Comparison of ENCODE assay signal across 8 cellular contexts in genomic region chr15:47184405-47185221, GRCh38.
DNase-seq lines count a peak whose midpoint lies in the region; ATAC-seq, FAIRE-seq and TF ChIP-seq lines count a peak whose summit lies in the region.

No MANE protein-coding gene starts in this region.

- H3K27ac ChIP-seq in iPS-20b (ENCODE audit: low read length): no peak overlapping the region
- H3K27ac ChIP-seq in small intestine (ENCODE audit: low read depth in 1 of 2, low read length in 1 of 2): no peak overlapping the region

- H3K9me3 ChIP-seq in iPS-20b (ENCODE audit: insufficient read depth, low read depth, low read length) (no peaks in the 10 kb centered on the region), small intestine (ENCODE audit: control insufficient read depth, low read depth) (no peaks in the 10 kb centered on the region)

- no peaks in the 10 kb centered on the region for H3K4me1 Mint-ChIP-seq in activated naive CD8-positive, alpha-beta T cell treated with anti-CD3 and anti-CD28 coated beads for 36 hours

- peak overlapping the region; percentile 46; the same call in 1 of the 2 replicates for H3K9ac ChIP-seq in iPS-20b (ENCODE audit: low read depth, low read length)

- H3K9me3 Mint-ChIP-seq in activated naive CD8-positive, alpha-beta T cell treated with anti-CD3 and anti-CD28 coated beads for 36 hours: no peaks in the 10 kb centered on the region

- no peak for DNase-seq in BJ (ENCODE audit: low read depth)
- DNase-seq in activated naive CD8-positive, alpha-beta T cell treated with anti-CD3 and anti-CD28 coated beads for 36 hours: peak; percentile 0
- DNase-seq in small intestine: no peak
- DNase-seq in erythroblast (lab: John Stamatoyannopoulos, UW): no peak
- DNase-seq in NCI-H128 (lab: John Stamatoyannopoulos, UW; ENCODE audit: unreplicated experiment): no peak
- DNase-seq in activated CD4-positive, alpha-beta T cell treated with anti-CD3 and anti-CD28 coated beads, Interleukin-2, amount 50 U/mL, for 1 hour: no peak

- peak overlapping the region; percentile 28 for H3K4me3 ChIP-seq in BJ (ENCODE audit: low read depth, low read length)
- H3K4me3 ChIP-seq in iPS-20b (ENCODE audit: low read length): peak overlapping the region; percentile 74
- H3K4me3 ChIP-seq in small intestine (ENCODE audit: low read depth in 1 of 2, low read length in 2 of 2): peak overlapping the region; percentile 21 to 29

- no peak for FAIRE-seq in small intestine (lab: Jason Lieb, UNC)

- H3K36me3 ChIP-seq in BJ (ENCODE audit: control insufficient read depth, insufficient read depth, low read length) (no peaks in the 10 kb centered on the region), iPS-20b (ENCODE audit: insufficient read depth, low read depth, low read length) (no peaks in the 10 kb centered on the region), small intestine (ENCODE audit: control insufficient read depth in 2 of 2, insufficient read depth in 2 of 2, low read length in 2 of 2) (no peaks in the 10 kb centered on the region)

- TF ChIP-seq POLR2A in erythroblast (IDR thresholded peaks at IDR 0.05; ENCODE audit: low read length): no peak

- peaks cover 57% of the 10 kb centered on the region for H3K27me3 Mint-ChIP-seq in activated naive CD8-positive, alpha-beta T cell treated with anti-CD3 and anti-CD28 coated beads for 36 hours

- CTCF ChIA-PET in BJ (lab: Yijun Ruan, JAX): interaction anchor here (4.1 kb wide), 1 partner anchor 12 kb away, joined by 20 read pairs; no protein-coding TSS in a partner anchor

- H3K36me3 Mint-ChIP-seq in activated naive CD8-positive, alpha-beta T cell treated with anti-CD3 and anti-CD28 coated beads for 36 hours: no peaks in the 10 kb centered on the region

- peak; percentile 29 for ATAC-seq in HG03432 (IDR thresholded peaks at IDR 0.05; ENCODE audit: unreplicated experiment)

- no peak for TF ChIP-seq CTCF in BJ (IDR thresholded peaks at IDR 0.05; ENCODE audit: insufficient read depth, low read depth, low read length)

- H3K27ac Mint-ChIP-seq in activated naive CD8-positive, alpha-beta T cell treated with anti-CD3 and anti-CD28 coated beads for 36 hours: no peak overlapping the region

- POLR2A ChIA-PET in BJ (lab: Charles Lee): no interaction called here

- WGBS in small intestine, 3 donors: 1 to 3% (median 2%) methylated on average over 69 to 72 of the region's 72 CpGs

- peaks cover 18% of the 10 kb centered on the region; the same call in 1 of the 2 replicates for H3K4me1 ChIP-seq in iPS-20b (ENCODE audit: insufficient read depth, low read length)
- H3K4me1 ChIP-seq in small intestine (ENCODE audit: control insufficient read depth in 2 of 2, insufficient read depth in 1 of 2, low read depth in 1 of 2, low read length in 1 of 2): no peaks in the 10 kb centered on the region

- peak overlapping the region; percentile 42 for H3K4me3 Mint-ChIP-seq in activated naive CD8-positive, alpha-beta T cell treated with anti-CD3 and anti-CD28 coated beads for 36 hours

- peaks cover 13% of the 10 kb centered on the region for H3K27me3 ChIP-seq in BJ (ENCODE audit: control insufficient read depth, insufficient read depth, low read length)
- H3K27me3 ChIP-seq in iPS-20b (ENCODE audit: insufficient read depth, low read length): peaks cover 84% of the 10 kb centered on the region
- H3K27me3 ChIP-seq in small intestine (ENCODE audit: control insufficient read depth in 2 of 2, insufficient read depth in 2 of 2, low read length in 2 of 2): peaks cover 0 to 15% of the 10 kb centered on the region in 2 donors
